Comparison of ENCODE assay signal across 8 cellular contexts in genomic region chr7:150448789-150449147, GRCh38. TPM values are rescaled to one million over a fixed set of nuclear protein-coding genes. Genes with fewer than 3 reads are reported as not detected.
DNase-seq lines count a peak whose midpoint lies in the region; ATAC-seq and TF ChIP-seq lines count a peak whose summit lies in the region.

No MANE protein-coding gene starts in this region.

- H3K27ac ChIP-seq in Panc1 (ENCODE audit: low read length): no peak overlapping the region

- CTCF ChIA-PET in Panc1 (lab: Charles Lee): interaction anchor here (0.7 kb wide), 1 partner anchor 81 kb away, joined by 7 read pairs; no protein-coding TSS in a partner anchor

- H3K4me1 ChIP-seq in Panc1 (ENCODE audit: control insufficient read depth, insufficient read depth, low read length): no peaks in the 10 kb centered on the region; the same call in 1 of the 2 replicates

- DNase-seq in COLO829 (ENCODE audit: low spot score): peak; percentile 67
- peak; percentile 84 for DNase-seq in KBM-7
- peak; percentile 52 for DNase-seq in Panc1 (ENCODE audit: low read depth, low spot score)
- peak; percentile 81 for DNase-seq in activated T-helper 1 cell treated with Interleukin-2 at 50 U/mL for 16 hours (ENCODE audit: low read depth)
- peak; percentile 6 for DNase-seq in fibroblast of the conjunctiva (ENCODE audit: low read depth)
- no peak for DNase-seq in omental fat pad (ENCODE audit: low spot score)
- DNase-seq in superior temporal gyrus (ENCODE audit: extremely low spot score): peak; percentile 86

- ATAC-seq in GM21360 (IDR thresholded peaks at IDR 0.05; ENCODE audit: unreplicated experiment) (peak; percentile 57), Panc1 (peak; percentile 86), omental fat pad (ENCODE audit: low FRiP score) (peak; percentile 54)

- POLR2A ChIA-PET in Panc1 (lab: Charles Lee): no interaction called here

- intact Hi-C loops in Panc1 (cut with micrococcal nuclease; ENCODE audit: unreplicated experiment): loop anchor here (5.0 kb wide), 2 partner anchors 309 to 429 kb away; no protein-coding TSS in a partner anchor

- in situ Hi-C loops in KBM-7 (cut with MboI; ENCODE audit: low pct_unique_long_range_greater_than_20kb, low sequenced_read_pairs): no loop called here
- in situ Hi-C loops in Panc1 (cut with HindIII; ENCODE audit: low pct_unique_long_range_greater_than_20kb, low sequenced_read_pairs): no loop called here

- TF ChIP-seq CTCF in Panc1 (IDR thresholded peaks at IDR 0.05): peak; percentile 97
- peak in 1 of 3 donors; percentile 21 for TF ChIP-seq CTCF in omental fat pad (IDR thresholded peaks at IDR 0.05)

- H3K27me3 ChIP-seq in Panc1 (ENCODE audit: control insufficient read depth, insufficient read depth, low read length): peaks cover 6% of the 10 kb centered on the region

- H3K9me3 ChIP-seq in Panc1 (ENCODE audit: control insufficient read depth, insufficient read depth, low read depth, low read length): no peaks in the 10 kb centered on the region

- H3K36me3 ChIP-seq in Panc1 (ENCODE audit: control insufficient read depth, insufficient read depth, low read length): no peaks in the 10 kb centered on the region

- BruUV-seq in Panc1 (replicated peaks; lab: Mats Ljungman, UMichigan): no TSS peak

- no peak overlapping the region for H3K4me3 ChIP-seq in Panc1 (ENCODE audit: low read depth in 2 of 2, low read length in 2 of 2)

RNA-seq across cellular contexts. Expression of gene GIMAP8, which starts 1.7 kb away (rescaled TPM):
- total RNA-seq in Panc1 (2021; ENCODE audit: unreplicated experiment) (0.10 TPM), omental fat pad (10 to 100 TPM in 3 of 4 donors, 1 to 10 TPM in 1; 3.0 to 42.9 (median 14.8) TPM)
- not detected for polyA plus RNA-seq in Panc1 (2012; ENCODE audit: insufficient read length)
